In the genomic region with DNA sequence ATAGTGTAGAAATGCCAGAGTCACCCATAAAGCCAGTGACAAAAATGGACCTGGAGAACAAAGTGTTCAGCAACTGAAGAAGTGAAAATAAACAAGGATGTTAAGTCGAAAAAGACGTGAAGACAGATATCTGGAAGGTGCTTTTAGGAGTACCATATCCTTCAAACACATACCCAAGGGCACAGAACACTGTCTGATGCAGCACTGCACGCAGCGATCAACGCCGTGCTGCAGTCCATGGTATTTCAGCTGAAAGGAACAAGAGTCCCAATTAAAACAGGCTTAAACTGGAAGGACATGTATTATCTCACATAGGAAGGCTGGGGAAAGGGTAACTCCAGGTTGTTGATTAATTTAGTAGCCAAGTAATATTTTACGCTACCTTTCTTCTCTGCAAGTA, we compare ENCODE assay signal across 17 cellular contexts.
A peak's percentile ranks its signal among the peaks of the same experiment; 100 is the strongest.
DNase-seq lines count a peak whose midpoint lies in the region; ATAC-seq and TF ChIP-seq lines count a peak whose summit lies in the region.
"Had no signal": no experiment of that assay in that cellular context is flagged by ENCODE, and none has a peak within 500 bp of the region (broad histone marks: within the 10 kb centered on the region; RNA-seq: fewer than 3 reads in every experiment).

No MANE protein-coding gene starts in this region.

- no peaks in the 10 kb centered on the region for H3K27me3 ChIP-seq in left ventricle myocardium inferior (ENCODE audit: low read depth)
- no peaks in the 10 kb centered on the region for H3K27me3 ChIP-seq in psoas muscle (ENCODE audit: insufficient read depth in 3 of 3, low read length in 2 of 3)
- no peaks in the 10 kb centered on the region for H3K27me3 ChIP-seq in BE2C

- DNase-seq in Right ventricle myocardium inferior (ENCODE audit: missing footprints) (no peak), cardiac septum (ENCODE audit: low spot score) (no peak), left ventricle myocardium inferior (no peak), psoas muscle (no peak), SK-N-DZ (ENCODE audit: low spot score) (no peak), BE2C (no peak), GM19240 (ENCODE audit: insufficient read length, low spot score) (no peak)
- no peak for DNase-seq in activated CD4-positive, CD25-positive, alpha-beta regulatory T cell treated with anti-CD3 and anti-CD28 coated beads, Interleukin-2, amount 50 U/mL, for 72 hours
- DNase-seq: H9, NCI-H1048, NCI-H1436, NCI-H1930, NCI-H226, NCI-H526, PC-3 had no signal

- WGBS in psoas muscle, 3 donors = 32 to 56% (median 44%) methylated on average over 7 of the region's 7 CpGs

- intact Hi-C loops in Right ventricle myocardium inferior (cut with DNase I) = no loop called here
- intact Hi-C loops in cardiac septum (cut with DNase I) = no loop called here
- intact Hi-C loops in left ventricle myocardium inferior (cut with micrococcal nuclease) = no loop called here
- intact Hi-C loops in psoas muscle (cut with DNase I) = no loop called here

- H3K4me3 ChIP-seq in left ventricle myocardium inferior (no peak overlapping the region), psoas muscle (no peak overlapping the region), BE2C (ENCODE audit: low read depth, low read length) (no peak overlapping the region)

- peak; percentile 78 for ATAC-seq in Right ventricle myocardium inferior
- peak in 3 of 4 donors; percentile 63 to 72 (median 64) for ATAC-seq in psoas muscle
- ATAC-seq: PC-3 had no signal

- TF ChIP-seq CTCF in left ventricle myocardium inferior (IDR thresholded peaks at IDR 0.05; ENCODE audit: borderline replicate concordance) (no peak), psoas muscle (IDR thresholded peaks at IDR 0.05) (no peak), BE2C (IDR thresholded peaks at IDR 0.05; ENCODE audit: low read depth, low read length) (no peak)

- H3K4me1 ChIP-seq in left ventricle myocardium inferior (peaks cover 28% of the 10 kb centered on the region), psoas muscle (no peaks in the 10 kb centered on the region), BE2C (no peaks in the 10 kb centered on the region; the same call in 1 of the 2 replicates)

- H3K9me3 ChIP-seq in left ventricle myocardium inferior (replicated peaks) = no peaks in the 10 kb centered on the region
- H3K9me3 ChIP-seq in psoas muscle = no peaks in the 10 kb centered on the region
- no peaks in the 10 kb centered on the region for H3K9me3 ChIP-seq in BE2C

- H3K36me3 ChIP-seq in left ventricle myocardium inferior (no peaks in the 10 kb centered on the region), psoas muscle (ENCODE audit: insufficient read depth in 1 of 2, low read depth in 1 of 2) (no peaks in the 10 kb centered on the region), BE2C (no peaks in the 10 kb centered on the region)

- peak overlapping the region; percentile 67 for H3K27ac ChIP-seq in left ventricle myocardium inferior (replicated peaks)
- no peak overlapping the region for H3K27ac ChIP-seq in psoas muscle
- H3K27ac ChIP-seq: 22Rv1, RWPE1 had no signal
